ENCODE assay signal across 18 cellular contexts in the genomic region with DNA sequence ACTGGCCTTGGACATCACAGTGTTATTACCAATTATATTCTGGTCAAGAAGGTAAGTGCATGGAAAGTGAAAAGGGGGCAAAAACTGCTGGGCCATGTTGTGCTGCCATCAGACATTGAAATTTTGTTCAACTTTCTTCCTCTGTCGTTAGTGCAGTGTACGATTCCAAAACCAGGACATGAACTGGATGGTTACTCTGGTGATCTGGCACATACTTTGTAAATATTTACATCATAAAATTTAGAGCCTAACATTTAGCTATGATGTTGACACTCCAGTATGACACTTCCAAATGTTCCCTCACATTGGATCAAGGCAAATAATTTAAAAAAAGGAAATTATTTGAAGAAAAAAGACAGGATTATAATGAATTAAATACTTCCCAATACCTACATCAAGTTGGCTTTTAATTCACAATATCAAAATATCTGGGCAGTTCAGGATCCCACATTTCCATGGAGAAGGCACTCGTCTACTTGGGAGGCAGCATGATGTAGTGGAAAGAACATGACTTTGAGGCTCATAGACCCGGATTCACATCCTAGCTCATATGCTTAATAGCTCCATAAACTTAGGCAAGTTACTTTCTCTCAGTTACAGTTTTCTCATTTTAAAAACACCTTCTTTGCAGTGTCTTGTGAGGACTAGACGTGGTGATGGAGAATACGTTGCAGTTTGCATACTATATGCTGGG.
A peak's percentile ranks its signal among the peaks of the same experiment; 100 is the strongest.
DNase-seq lines count a peak whose midpoint lies in the region; ATAC-seq and TF ChIP-seq lines count a peak whose summit lies in the region.
"Had no signal": no experiment of that assay in that cellular context is flagged by ENCODE, and none has a peak within 500 bp of the region (broad histone marks: within the 10 kb centered on the region; RNA-seq: fewer than 3 reads in every experiment).

No MANE protein-coding gene starts in this region.

- DNase-seq in NCI-H2029 (lab: John Stamatoyannopoulos, UW) = peak; percentile 19
- no peak for DNase-seq in NCI-H2029 treated with DMSO at 0.1 percent for 48 hours (lab: John Stamatoyannopoulos, UW)
- no peak for DNase-seq in heart left ventricle
- no peak for DNase-seq in cardiac septum (ENCODE audit: low spot score)
- DNase-seq in left ventricle myocardium inferior = no peak
- no peak for DNase-seq in SKM-1 treated with dmso at 0.1 percent for 144 hours (lab: John Stamatoyannopoulos, UW; ENCODE audit: unreplicated experiment)
- DNase-seq: AML-193; C1 segment of cervical spinal cord; Calu3; CD8-positive, alpha-beta T cell; EL; GF-D8; NCI-H187; NCI-H2171; NCI-H82; OCI-M1 had no signal

- no peak for TF ChIP-seq CTCF in heart left ventricle (IDR thresholded peaks at IDR 0.05)
- no peak for TF ChIP-seq CTCF in left ventricle myocardium inferior (IDR thresholded peaks at IDR 0.05; ENCODE audit: borderline replicate concordance)

- no peak overlapping the region for H3K4me3 ChIP-seq in heart left ventricle
- H3K4me3 ChIP-seq in left ventricle myocardium inferior = no peak overlapping the region

- H3K4me1 ChIP-seq in heart left ventricle = peaks cover 0 to 16% (median 0%) of the 10 kb centered on the region in 12 donors
- peaks cover 32% of the 10 kb centered on the region for H3K4me1 ChIP-seq in left ventricle myocardium inferior

- H3K9me3 ChIP-seq in heart left ventricle (no peaks in the 10 kb centered on the region), left ventricle myocardium inferior (replicated peaks) (no peaks in the 10 kb centered on the region)

- H3K27ac ChIP-seq in heart left ventricle (peak overlapping the region in 7 of 12 donors; percentile 4 to 64 (median 41)), left ventricle myocardium inferior (replicated peaks) (peak overlapping the region; percentile 73)

- TF ChIP-seq POLR2A in heart left ventricle (IDR thresholded peaks at IDR 0.05) = no peak

- H3K27me3 ChIP-seq in heart left ventricle (no peaks in the 10 kb centered on the region), left ventricle myocardium inferior (ENCODE audit: low read depth) (no peaks in the 10 kb centered on the region)

- ATAC-seq in heart left ventricle (peak in 3 of 4 donors; percentile 83 to 91 (median 89)), HG02970 (IDR thresholded peaks at IDR 0.05; ENCODE audit: low FRiP score, unreplicated experiment) (no peak), HG03025 (IDR thresholded peaks at IDR 0.05; ENCODE audit: low FRiP score, unreplicated experiment) (no peak)
- ATAC-seq: CD8-positive, alpha-beta T cell had no signal

- intact Hi-C loops in heart left ventricle (cut with DNase I) (no loop called here), cardiac septum (cut with DNase I) (no loop called here), left ventricle myocardium inferior (cut with micrococcal nuclease) (no loop called here)

- 61 to 72% (median 66%) methylated on average over 6 of the region's 6 CpGs for WGBS in heart left ventricle, 4 donors

- no peaks in the 10 kb centered on the region for H3K36me3 ChIP-seq in heart left ventricle
- H3K36me3 ChIP-seq in left ventricle myocardium inferior = no peaks in the 10 kb centered on the region

Comparison
In these comparisons a context has a peak if more than half of its experiments do, and no peak if none do; other contexts are left out.
1. ATAC-seq: peak in heart left ventricle (3 of 4); none in HG02970 (single experiment) and HG03025 (single experiment).